18 cellular contexts compared by ENCODE assay signal in the genomic region with DNA sequence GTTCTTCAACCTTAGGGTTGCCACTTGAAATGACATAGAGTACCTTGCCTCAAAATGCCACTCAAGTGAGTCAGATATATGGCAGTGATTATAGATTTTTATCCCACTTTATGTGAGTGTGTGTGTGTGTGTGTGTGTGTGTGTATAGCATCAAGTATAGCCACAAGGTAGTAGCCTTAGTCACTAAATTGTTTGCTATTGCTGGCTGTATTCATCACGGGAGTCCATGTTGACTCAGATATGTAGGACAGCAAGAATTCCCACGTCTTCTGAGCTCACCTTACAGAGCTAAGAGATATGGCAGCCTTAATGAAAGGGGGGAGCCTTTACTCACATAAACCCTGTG. TPM values are rescaled to one million over a fixed set of nuclear protein-coding genes. Genes with fewer than 3 reads are reported as not detected.
DNase-seq lines count a peak whose midpoint lies in the region; ATAC-seq, FAIRE-seq and TF ChIP-seq lines count a peak whose summit lies in the region.
"Had no signal": no experiment of that assay in that cellular context is flagged by ENCODE, and none has a peak within 500 bp of the region (broad histone marks: within the 10 kb centered on the region; RNA-seq: fewer than 3 reads in every experiment).

No MANE protein-coding gene starts in this region.

- peak; percentile 57 for DNase-seq in AG08396 (ENCODE audit: low spot score)
- DNase-seq in HT1080 (ENCODE audit: low read depth), result peak; percentile 42
- DNase-seq in astrocyte (ENCODE audit: low read depth), result peak; percentile 86
- DNase-seq in mucosa of descending colon, result peak in 1 of 3 donors; percentile 21
- no peak for DNase-seq in iPS-NIHi7 (ENCODE audit: extremely low spot score)
- DNase-seq in Karpas-422, result no peak
- DNase-seq: activated CD8-positive, alpha-beta T cell treated with anti-CD3 and anti-CD28 coated beads, Interleukin-2, amount 10 ng/mL, durations not matched to agents 7 days and 5 days; activated naive CD4-positive, alpha-beta T cell treated with anti-CD3 and anti-CD28 coated beads, Interleukin-2, amount 50 U/mL, for 16 hours; AML-193; H9; MV-4-11; NCI-H446; stimulated activated CD4-positive, alpha-beta T cell treated with anti-CD3 and anti-CD28 coated beads, Interleukin-2, amount 100 ng/mL, for 24 hours had no signal

- H3K27me3 Mint-ChIP-seq in astrocyte (ENCODE audit: low read depth, unreplicated experiment), result no peaks in the 10 kb centered on the region

- no peaks in the 10 kb centered on the region for H3K9me3 ChIP-seq in astrocyte (ENCODE audit: insufficient read depth, low read depth, low read length)
- H3K9me3 ChIP-seq in mucosa of descending colon, result no peaks in the 10 kb centered on the region
- H3K9me3 ChIP-seq in Karpas-422 (ENCODE audit: low read length), result no peaks in the 10 kb centered on the region
- H3K9me3 ChIP-seq: prostate gland had no signal

- no peaks in the 10 kb centered on the region for H3K9me2 ChIP-seq in Karpas-422 (replicated peaks; ENCODE audit: insufficient read depth, low read length)

- no peak overlapping the region for H3K4me3 Mint-ChIP-seq in astrocyte (ENCODE audit: unreplicated experiment)
- H3K4me3 Mint-ChIP-seq: activated CD8-positive, alpha-beta T cell treated with anti-CD3 and anti-CD28 coated beads, Interleukin-2, amount 10 ng/mL, durations not matched to agents 7 days and 5 days had no signal

- H4K20me1 ChIP-seq in astrocyte (ENCODE audit: insufficient read depth, low read length), result peaks cover 1% of the 10 kb centered on the region
- no peaks in the 10 kb centered on the region for H4K20me1 ChIP-seq in Karpas-422 (ENCODE audit: insufficient read depth, low read depth, low read length)

- no peak overlapping the region for H3K27ac Mint-ChIP-seq in astrocyte (ENCODE audit: unreplicated experiment)
- H3K27ac Mint-ChIP-seq: activated CD8-positive, alpha-beta T cell treated with anti-CD3 and anti-CD28 coated beads, Interleukin-2, amount 10 ng/mL, durations not matched to agents 7 days and 5 days had no signal

- H3K36me3 ChIP-seq in astrocyte (ENCODE audit: insufficient read depth, low read length) (peaks cover 60% of the 10 kb centered on the region), mucosa of descending colon (ENCODE audit: low read depth) (no peaks in the 10 kb centered on the region), Karpas-422 (ENCODE audit: insufficient read depth, low read length) (peaks cover 85% of the 10 kb centered on the region)

- FAIRE-seq in astrocyte (lab: Jason Lieb, UNC), result no peak
- FAIRE-seq: G401.6 had no signal

- ATAC-seq in mucosa of descending colon (peak; percentile 47), GM18511 (IDR thresholded peaks at IDR 0.05; ENCODE audit: unreplicated experiment) (no peak), GM21381 (IDR thresholded peaks at IDR 0.05; ENCODE audit: unreplicated experiment) (no peak)
- ATAC-seq: activated CD8-positive, alpha-beta T cell treated with anti-CD3 and anti-CD28 coated beads, Interleukin-2, amount 10 ng/mL, durations not matched to agents 7 days and 5 days had no signal

- H3K27ac ChIP-seq in astrocyte (ENCODE audit: low read depth, low read length) (peak overlapping the region; percentile 53), Karpas-422 (ENCODE audit: low read length) (no peak overlapping the region)
- H3K27ac ChIP-seq: coronary artery had no signal

- peaks cover 49% of the 10 kb centered on the region for H3K4me1 ChIP-seq in astrocyte (ENCODE audit: insufficient read depth, low read length)
- H3K4me1 ChIP-seq in mucosa of descending colon (ENCODE audit: low read depth), result peaks cover 63% of the 10 kb centered on the region
- no peaks in the 10 kb centered on the region; the same call in 1 of the 2 replicates for H3K4me1 ChIP-seq in Karpas-422 (ENCODE audit: low read length)

- H3K79me2 ChIP-seq in astrocyte (ENCODE audit: insufficient read depth, low read length), result peaks cover 19% of the 10 kb centered on the region
- H3K79me2 ChIP-seq in Karpas-422 (ENCODE audit: low read length), result peaks cover 21% of the 10 kb centered on the region

- H3K4me2 ChIP-seq in astrocyte (ENCODE audit: low read length) (no peak overlapping the region), Karpas-422 (ENCODE audit: low read depth, low read length, poor library complexity, severe bottlenecking) (no peak overlapping the region)

- no peaks in the 10 kb centered on the region for H3K9me3 Mint-ChIP-seq in astrocyte (ENCODE audit: unreplicated experiment)
- H3K9me3 Mint-ChIP-seq: H9 had no signal

- peaks cover 38% of the 10 kb centered on the region for H3K4me1 Mint-ChIP-seq in astrocyte (ENCODE audit: low read depth, unreplicated experiment)

- H3K27me3 ChIP-seq in astrocyte (ENCODE audit: insufficient read depth, low read length) (no peaks in the 10 kb centered on the region), Karpas-422 (ENCODE audit: low read length) (no peaks in the 10 kb centered on the region)

- H2AFZ ChIP-seq in astrocyte (ENCODE audit: low read depth, low read length) (no peak overlapping the region), Karpas-422 (ENCODE audit: low read length) (no peak overlapping the region)

- H3K36me3 Mint-ChIP-seq in astrocyte (ENCODE audit: low read depth, unreplicated experiment), result peaks cover 56% of the 10 kb centered on the region

- no peak for TF ChIP-seq CTCF in astrocyte (IDR thresholded peaks at IDR 0.05; ENCODE audit: insufficient read depth, low read depth, low read length)
- TF ChIP-seq CTCF in mucosa of descending colon (IDR thresholded peaks at IDR 0.05), result no peak

- intact Hi-C loops in mucosa of descending colon (cut with DNase I, micrococcal nuclease), result loop anchor here in 1 of 2 donors (10.0 kb wide), 1 partner anchor 140 kb away; no protein-coding TSS in a partner anchor

- no peak overlapping the region for H3K4me3 ChIP-seq in astrocyte (ENCODE audit: insufficient read depth, low read depth, low read length)
- H3K4me3 ChIP-seq in mucosa of descending colon, result no peak overlapping the region
- no peak overlapping the region for H3K4me3 ChIP-seq in Karpas-422 (ENCODE audit: low read length)
- H3K4me3 ChIP-seq: coronary artery, prostate gland had no signal

- no peak overlapping the region for H3K9ac ChIP-seq in astrocyte (ENCODE audit: low read length)
- no peak overlapping the region for H3K9ac ChIP-seq in Karpas-422 (ENCODE audit: low read length)

RNA-seq across cellular contexts. Expression of a gene that starts 9.3 kb away (rescaled TPM):
- 36.6 and 48.2 TPM in 2 replicates for total RNA-seq in HT1080 (2014; rRNA removed; shearing (Covaris generic))
- 36.0 and 40.9 TPM in 2 replicates for polyA plus RNA-seq in HT1080 (2015; cell fraction: cytosol; rRNA removed)
- 65.5 and 67.1 TPM in 2 replicates for polyA plus RNA-seq in HT1080 (2015; cell fraction: nucleus; rRNA removed)
- 37.0 and 40.3 TPM in 2 replicates for total RNA-seq in astrocyte
- total RNA-seq in mucosa of descending colon, result 100 to 1,000 TPM; 115 to 222 (median 171) TPM
- total RNA-seq in Karpas-422 (2014; rRNA removed; shearing (Covaris generic); ENCODE audit: low replicate concordance), result 12.9 and 14.3 TPM in 2 replicates

Comparison
In these comparisons a context has a peak if more than half of its experiments do, and no peak if none do; other contexts are left out.
1. DNase-seq: peak in AG08396 (single experiment), HT1080 (single experiment) and astrocyte (single experiment); none in iPS-NIHi7 (single experiment) and Karpas-422 (single experiment).